Comparison of ENCODE assay signal across 1 cellular context in the genomic region with DNA sequence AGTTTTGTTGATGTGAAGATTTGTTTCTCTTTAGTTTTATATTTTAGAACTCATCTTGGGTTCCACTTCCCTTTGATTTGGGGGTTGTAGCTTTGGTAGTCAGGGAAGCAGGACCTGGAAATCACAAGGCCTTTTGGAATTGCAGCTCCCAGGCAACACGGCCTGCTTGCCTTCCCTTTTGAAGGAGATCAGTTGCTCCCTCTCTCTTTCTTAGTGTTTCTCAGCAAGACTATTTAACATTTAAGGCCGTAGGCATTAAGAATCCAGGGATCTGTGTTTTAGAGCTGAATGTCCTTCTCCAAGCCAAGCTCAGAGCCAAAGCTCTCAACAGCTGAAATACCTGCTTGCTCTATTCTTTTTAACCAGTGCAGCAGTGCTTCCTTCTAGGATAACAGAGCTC.
TF ChIP-seq lines count a peak whose summit lies in the region.

No MANE protein-coding gene starts in this region.

TF ChIP-seq in SK-N-SH treated with all-trans-retinoic acid at 6 μM for 48 hours, 23 proteins besides CTCF, POLR2A, EP300 and RAD21 (continued from another document):
- TF ChIP-seq, protein P1, sequence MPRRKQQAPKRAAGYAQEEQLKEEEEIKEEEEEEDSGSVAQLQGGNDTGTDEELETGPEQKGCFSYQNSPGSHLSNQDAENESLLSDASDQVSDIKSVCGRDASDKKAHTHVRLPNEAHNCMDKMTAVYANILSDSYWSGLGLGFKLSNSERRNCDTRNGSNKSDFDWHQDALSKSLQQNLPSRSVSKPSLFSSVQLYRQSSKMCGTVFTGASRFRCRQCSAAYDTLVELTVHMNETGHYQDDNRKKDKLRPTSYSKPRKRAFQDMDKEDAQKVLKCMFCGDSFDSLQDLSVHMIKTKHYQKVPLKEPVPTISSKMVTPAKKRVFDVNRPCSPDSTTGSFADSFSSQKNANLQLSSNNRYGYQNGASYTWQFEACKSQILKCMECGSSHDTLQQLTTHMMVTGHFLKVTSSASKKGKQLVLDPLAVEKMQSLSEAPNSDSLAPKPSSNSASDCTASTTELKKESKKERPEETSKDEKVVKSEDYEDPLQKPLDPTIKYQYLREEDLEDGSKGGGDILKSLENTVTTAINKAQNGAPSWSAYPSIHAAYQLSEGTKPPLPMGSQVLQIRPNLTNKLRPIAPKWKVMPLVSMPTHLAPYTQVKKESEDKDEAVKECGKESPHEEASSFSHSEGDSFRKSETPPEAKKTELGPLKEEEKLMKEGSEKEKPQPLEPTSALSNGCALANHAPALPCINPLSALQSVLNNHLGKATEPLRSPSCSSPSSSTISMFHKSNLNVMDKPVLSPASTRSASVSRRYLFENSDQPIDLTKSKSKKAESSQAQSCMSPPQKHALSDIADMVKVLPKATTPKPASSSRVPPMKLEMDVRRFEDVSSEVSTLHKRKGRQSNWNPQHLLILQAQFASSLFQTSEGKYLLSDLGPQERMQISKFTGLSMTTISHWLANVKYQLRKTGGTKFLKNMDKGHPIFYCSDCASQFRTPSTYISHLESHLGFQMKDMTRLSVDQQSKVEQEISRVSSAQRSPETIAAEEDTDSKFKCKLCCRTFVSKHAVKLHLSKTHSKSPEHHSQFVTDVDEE (CRISPR knock-in tag; IDR thresholded peaks at IDR 0.05) = no peak
- TF ChIP-seq ZC3H10 (CRISPR knock-in tag; IDR thresholded peaks at IDR 0.05) = no peak
- no peak for TF ChIP-seq ZNF8 (CRISPR knock-in tag; IDR thresholded peaks at IDR 0.05)
- TF ChIP-seq, protein P2, sequence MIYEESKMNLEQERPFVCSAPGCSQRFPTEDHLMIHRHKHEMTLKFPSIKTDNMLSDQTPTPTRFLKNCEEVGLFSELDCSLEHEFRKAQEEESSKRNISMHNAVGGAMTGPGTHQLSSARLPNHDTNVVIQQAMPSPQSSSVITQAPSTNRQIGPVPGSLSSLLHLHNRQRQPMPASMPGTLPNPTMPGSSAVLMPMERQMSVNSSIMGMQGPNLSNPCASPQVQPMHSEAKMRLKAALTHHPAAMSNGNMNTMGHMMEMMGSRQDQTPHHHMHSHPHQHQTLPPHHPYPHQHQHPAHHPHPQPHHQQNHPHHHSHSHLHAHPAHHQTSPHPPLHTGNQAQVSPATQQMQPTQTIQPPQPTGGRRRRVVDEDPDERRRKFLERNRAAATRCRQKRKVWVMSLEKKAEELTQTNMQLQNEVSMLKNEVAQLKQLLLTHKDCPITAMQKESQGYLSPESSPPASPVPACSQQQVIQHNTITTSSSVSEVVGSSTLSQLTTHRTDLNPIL (CRISPR knock-in tag; IDR thresholded peaks at IDR 0.05; ENCODE audit: low read depth) = no peak
- TF ChIP-seq CSDC2 (CRISPR knock-in tag; IDR thresholded peaks at IDR 0.05) = no peak
- no peak for TF ChIP-seq ARNTL (CRISPR knock-in tag; IDR thresholded peaks at IDR 0.05; ENCODE audit: borderline replicate concordance, low read depth)
- TF ChIP-seq ZFP3 (CRISPR knock-in tag; IDR thresholded peaks at IDR 0.05) = no peak
- TF ChIP-seq SNAI2 (CRISPR knock-in tag; IDR thresholded peaks at IDR 0.05) = no peak
